In the genomic region with DNA sequence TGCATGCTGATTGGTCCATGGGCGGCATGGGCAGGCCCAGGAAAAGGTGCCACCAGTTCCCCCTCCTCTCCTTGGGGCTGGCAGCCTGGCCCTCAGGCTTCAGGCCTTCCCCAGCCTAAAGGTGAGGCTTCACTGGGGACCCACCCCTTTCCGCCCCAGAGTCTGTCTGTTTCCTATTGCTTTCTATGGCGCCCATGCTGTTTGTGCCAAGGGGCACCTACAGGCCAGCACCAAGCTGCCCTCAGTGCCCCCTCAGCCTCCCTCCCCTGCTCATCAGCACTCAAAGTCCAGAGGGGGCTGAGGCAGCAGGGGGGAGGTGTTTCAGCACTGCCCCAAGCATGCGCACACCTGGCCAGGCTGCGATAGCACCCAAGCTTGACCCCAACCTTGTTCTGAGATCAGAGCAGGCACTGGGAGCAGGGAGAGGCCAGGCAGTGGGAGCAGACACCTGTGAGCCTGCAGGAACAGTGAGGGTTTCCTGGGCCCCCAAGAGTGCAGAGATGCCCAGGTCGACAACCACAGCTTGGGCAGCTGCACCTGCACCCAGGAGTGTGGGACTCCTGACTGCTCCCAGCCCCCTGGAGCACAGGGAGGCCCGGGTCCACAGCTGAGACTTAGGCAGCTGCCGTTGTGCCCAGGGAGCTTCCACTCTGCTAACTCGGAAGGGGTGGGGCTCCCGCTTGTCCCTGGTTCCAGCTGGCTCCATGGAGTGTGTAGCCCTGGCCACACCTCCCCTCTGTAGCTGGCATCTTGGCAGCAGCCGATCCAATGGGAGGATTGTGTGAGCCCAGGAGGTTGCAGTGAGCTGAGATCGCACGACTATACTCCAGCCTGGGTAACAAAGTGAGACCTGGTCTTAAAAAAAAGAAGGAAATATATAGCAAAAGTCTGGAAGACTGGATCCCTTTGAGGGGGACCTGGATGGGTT, we compare ENCODE assay signal across 10 cellular contexts.
A peak's percentile ranks its signal among the peaks of the same experiment; 100 is the strongest.
DNase-seq lines count a peak whose midpoint lies in the region; ATAC-seq and TF ChIP-seq lines count a peak whose summit lies in the region.
"Had no signal": no experiment of that assay in that cellular context is flagged by ENCODE, and none has a peak within 500 bp of the region (broad histone marks: within the 10 kb centered on the region; RNA-seq: fewer than 3 reads in every experiment).

No MANE protein-coding gene starts in this region.

- no peaks in the 10 kb centered on the region for H3K9me3 ChIP-seq in smooth muscle cell (replicated peaks; ENCODE audit: low read depth)
- H3K9me3 ChIP-seq: SJCRH30 had no signal

- no peaks in the 10 kb centered on the region for H3K4me1 ChIP-seq in smooth muscle cell (ENCODE audit: low read depth)

- H3K9ac ChIP-seq in smooth muscle cell (ENCODE audit: low read depth), result no peak overlapping the region

- H3K36me3 ChIP-seq in smooth muscle cell (ENCODE audit: low read depth), result no peaks in the 10 kb centered on the region
- H3K36me3 ChIP-seq: SJCRH30 had no signal

- no peak for TF ChIP-seq CTCF in smooth muscle cell (IDR thresholded peaks at IDR 0.05; ENCODE audit: borderline replicate concordance, insufficient read depth, poor library complexity, severe bottlenecking)

- intact Hi-C loops in head of caudate nucleus (cut with DNase I) (loop anchor here (5.0 kb wide), 1 partner anchor 103 kb away; a partner anchor contains a TSS), posterior vena cava (cut with DNase I) (loop anchor here (5.0 kb wide), 1 partner anchor 103 kb away; a partner anchor contains a TSS)

- no peak overlapping the region for H3K4me3 ChIP-seq in smooth muscle cell
- H3K4me3 ChIP-seq: SJCRH30 had no signal

- H3K27ac ChIP-seq in smooth muscle cell (ENCODE audit: low read depth), result no peak overlapping the region
- H3K27ac ChIP-seq: SJCRH30 had no signal

- no peaks in the 10 kb centered on the region for H3F3A ChIP-seq in smooth muscle cell (ENCODE audit: low read depth)

- DNase-seq in H4 (ENCODE audit: low spot score) (peak; percentile 40), NCI-H2196 treated with DMSO at 0.1 percent for 48 hours (lab: John Stamatoyannopoulos, UW; ENCODE audit: unreplicated experiment) (peak; percentile 64), head of caudate nucleus (peak in 36 of 42 donors; percentile 31 to 85 (median 60)), posterior vena cava (ENCODE audit: low spot score) (peak; percentile 58), smooth muscle cell (lab: John Stamatoyannopoulos, UW; ENCODE audit: unreplicated experiment) (no peak)
- DNase-seq: KBM-7 had no signal

- no peak overlapping the region for H3K4me2 ChIP-seq in smooth muscle cell

- ATAC-seq in HG03432 (IDR thresholded peaks at IDR 0.05; ENCODE audit: unreplicated experiment), result no peak
- no peak for ATAC-seq in GM19023 (IDR thresholded peaks at IDR 0.05; ENCODE audit: unreplicated experiment)
- ATAC-seq in GM21576 (IDR thresholded peaks at IDR 0.05; ENCODE audit: unreplicated experiment), result no peak

- 85% methylated on average over 13 of the region's 13 CpGs for WGBS in smooth muscle cell (ENCODE audit: low lambda C conversion rate)

- no peaks in the 10 kb centered on the region for H3K79me2 ChIP-seq in smooth muscle cell (ENCODE audit: low read depth)

- no peaks in the 10 kb centered on the region for H3K27me3 ChIP-seq in smooth muscle cell (ENCODE audit: low read depth)
- H3K27me3 ChIP-seq: SJCRH30 had no signal

- no peak overlapping the region for H2AFZ ChIP-seq in smooth muscle cell (ENCODE audit: low read depth)

- no peaks in the 10 kb centered on the region for H4K20me1 ChIP-seq in smooth muscle cell (ENCODE audit: low read depth)
